ENCODE assay signal across 1 cellular context in the genomic region with DNA sequence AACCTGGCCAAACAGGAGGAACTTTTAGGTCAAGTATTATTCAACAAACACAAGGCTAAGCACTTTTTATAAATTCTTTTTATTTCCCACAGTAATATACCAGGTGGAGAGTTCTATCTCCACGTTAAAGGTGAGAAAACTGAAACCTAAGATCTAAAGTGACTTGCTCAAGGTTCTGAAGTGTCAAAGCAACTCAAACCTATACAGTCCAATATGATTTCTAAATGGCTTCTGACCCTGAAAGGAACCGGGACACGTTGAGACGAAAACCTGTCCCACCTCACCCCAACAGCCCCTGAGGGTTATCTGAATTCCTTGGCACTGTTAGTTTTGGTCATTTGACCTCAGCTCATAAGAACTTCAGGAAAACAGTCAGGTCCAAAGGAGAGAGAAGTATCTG.
TF ChIP-seq lines count a peak whose summit lies in the region.

No MANE protein-coding gene starts in this region.

TF ChIP-seq in GM12878, 131 proteins besides CTCF, POLR2A, EP300 and RAD21 (continued from another document):
- TF ChIP-seq, protein P1, sequence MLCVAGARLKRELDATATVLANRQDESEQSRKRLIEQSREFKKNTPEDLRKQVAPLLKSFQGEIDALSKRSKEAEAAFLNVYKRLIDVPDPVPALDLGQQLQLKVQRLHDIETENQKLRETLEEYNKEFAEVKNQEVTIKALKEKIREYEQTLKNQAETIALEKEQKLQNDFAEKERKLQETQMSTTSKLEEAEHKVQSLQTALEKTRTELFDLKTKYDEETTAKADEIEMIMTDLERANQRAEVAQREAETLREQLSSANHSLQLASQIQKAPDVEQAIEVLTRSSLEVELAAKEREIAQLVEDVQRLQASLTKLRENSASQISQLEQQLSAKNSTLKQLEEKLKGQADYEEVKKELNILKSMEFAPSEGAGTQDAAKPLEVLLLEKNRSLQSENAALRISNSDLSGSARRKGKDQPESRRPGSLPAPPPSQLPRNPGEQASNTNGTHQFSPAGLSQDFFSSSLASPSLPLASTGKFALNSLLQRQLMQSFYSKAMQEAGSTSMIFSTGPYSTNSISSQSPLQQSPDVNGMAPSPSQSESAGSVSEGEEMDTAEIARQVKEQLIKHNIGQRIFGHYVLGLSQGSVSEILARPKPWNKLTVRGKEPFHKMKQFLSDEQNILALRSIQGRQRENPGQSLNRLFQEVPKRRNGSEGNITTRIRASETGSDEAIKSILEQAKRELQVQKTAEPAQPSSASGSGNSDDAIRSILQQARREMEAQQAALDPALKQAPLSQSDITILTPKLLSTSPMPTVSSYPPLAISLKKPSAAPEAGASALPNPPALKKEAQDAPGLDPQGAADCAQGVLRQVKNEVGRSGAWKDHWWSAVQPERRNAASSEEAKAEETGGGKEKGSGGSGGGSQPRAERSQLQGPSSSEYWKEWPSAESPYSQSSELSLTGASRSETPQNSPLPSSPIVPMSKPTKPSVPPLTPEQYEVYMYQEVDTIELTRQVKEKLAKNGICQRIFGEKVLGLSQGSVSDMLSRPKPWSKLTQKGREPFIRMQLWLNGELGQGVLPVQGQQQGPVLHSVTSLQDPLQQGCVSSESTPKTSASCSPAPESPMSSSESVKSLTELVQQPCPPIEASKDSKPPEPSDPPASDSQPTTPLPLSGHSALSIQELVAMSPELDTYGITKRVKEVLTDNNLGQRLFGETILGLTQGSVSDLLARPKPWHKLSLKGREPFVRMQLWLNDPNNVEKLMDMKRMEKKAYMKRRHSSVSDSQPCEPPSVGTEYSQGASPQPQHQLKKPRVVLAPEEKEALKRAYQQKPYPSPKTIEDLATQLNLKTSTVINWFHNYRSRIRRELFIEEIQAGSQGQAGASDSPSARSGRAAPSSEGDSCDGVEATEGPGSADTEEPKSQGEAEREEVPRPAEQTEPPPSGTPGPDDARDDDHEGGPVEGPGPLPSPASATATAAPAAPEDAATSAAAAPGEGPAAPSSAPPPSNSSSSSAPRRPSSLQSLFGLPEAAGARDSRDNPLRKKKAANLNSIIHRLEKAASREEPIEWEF (IDR thresholded peaks at IDR 0.05; ENCODE audit: insufficient replicate concordance, low read depth, low read length), result no peak
